Comparison of ENCODE assay signal across 1 cellular context in genomic region chr2:237300755-237301154, GRCh38.
TF ChIP-seq lines count a peak whose summit lies in the region.

No MANE protein-coding gene starts in this region.

TF ChIP-seq in HepG2, 621 proteins besides CTCF, POLR2A, EP300 and RAD21:
- TF ChIP-seq ZNF138 (CRISPR knock-in tag; IDR thresholded peaks at IDR 0.05; ENCODE audit: low read depth) = no peak
- TF ChIP-seq ZKSCAN5 (CRISPR knock-in tag; IDR thresholded peaks at IDR 0.05) = no peak
- no peak for TF ChIP-seq ZFP90 (CRISPR knock-in tag; IDR thresholded peaks at IDR 0.05; ENCODE audit: borderline replicate concordance)
- no peak for TF ChIP-seq IRX3 (CRISPR knock-in tag; IDR thresholded peaks at IDR 0.05; ENCODE audit: borderline replicate concordance, low read depth)
- TF ChIP-seq POGZ (CRISPR knock-in tag; IDR thresholded peaks at IDR 0.05) = no peak
- no peak for TF ChIP-seq PAX8 (CRISPR knock-in tag; IDR thresholded peaks at IDR 0.05; ENCODE audit: borderline replicate concordance)
- no peak for TF ChIP-seq MATR3 (CRISPR knock-in tag; IDR thresholded peaks at IDR 0.05)
- TF ChIP-seq MAZ (IDR thresholded peaks at IDR 0.05; ENCODE audit: borderline replicate concordance, low read depth, low read length) = no peak
- no peak for TF ChIP-seq MAZ (CRISPR knock-in tag; IDR thresholded peaks at IDR 0.05; ENCODE audit: low read depth)
- no peak for TF ChIP-seq ZC3H4 (CRISPR knock-in tag; IDR thresholded peaks at IDR 0.05; ENCODE audit: borderline replicate concordance)
TF ChIP-seq in HepG2: peak in this region for 0.
